In genomic region chr13:79936368-79937136, GRCh38 we compare ENCODE assay signal across 10 cellular contexts.
DNase-seq lines count a peak whose midpoint lies in the region; TF ChIP-seq lines count a peak whose summit lies in the region.
"Had no signal": no experiment of that assay in that cellular context is flagged by ENCODE, and none has a peak within 500 bp of the region (broad histone marks: within the 10 kb centered on the region; RNA-seq: fewer than 3 reads in every experiment).

No MANE protein-coding gene starts in this region.

- no peak for TF ChIP-seq EP300 in stomach (IDR thresholded peaks at IDR 0.05)

- H3K36me3 ChIP-seq in kidney epithelial cell (ENCODE audit: control insufficient read depth, insufficient read depth, low read length) (no peaks in the 10 kb centered on the region), stomach (no peaks in the 10 kb centered on the region)
- H3K36me3 ChIP-seq: cardiac muscle cell had no signal

- intact Hi-C loops in stomach (cut with DNase I; ENCODE audit: low total_unique reads) = no loop called here

- 48 to 60% (median 56%) methylated on average over 12 of the region's 12 CpGs for WGBS in stomach, 5 donors

- peaks cover 5 to 11% (median 5%) of the 10 kb centered on the region in 4 donors for H3K4me1 ChIP-seq in stomach

- DNase-seq in HK-2 (ENCODE audit: unreplicated experiment) (peak; percentile 66), cerebellar cortex (ENCODE audit: low spot score) (peak; percentile 87), kidney epithelial cell (ENCODE audit: low read depth) (peak; percentile 100), stomach (no peak), NCI-H1436 (lab: John Stamatoyannopoulos, UW) (no peak), SK-N-DZ (ENCODE audit: low spot score) (no peak)
- no peak for DNase-seq in stimulated activated CD4-positive, alpha-beta T cell treated with anti-CD3 and anti-CD28 coated beads, Interleukin-15, amount 100 ng/mL, for 24 hours
- DNase-seq in activated CD4-positive, alpha-beta T cell treated with anti-CD3 and anti-CD28 coated beads, Interleukin-2, amount 50 U/mL, for 4 hours = no peak
- DNase-seq: NCI-H510A treated with DMSO at 0.1 percent for 48 hours had no signal

- no peaks in the 10 kb centered on the region for H3K9me3 ChIP-seq in stomach

- no peak overlapping the region for H3K4me3 ChIP-seq in kidney epithelial cell (ENCODE audit: low read depth, low read length)
- H3K4me3 ChIP-seq in stomach = no peak overlapping the region
- H3K4me3 ChIP-seq: cardiac muscle cell had no signal

- H3K27me3 ChIP-seq in kidney epithelial cell (ENCODE audit: control insufficient read depth, insufficient read depth, low read length) (no peaks in the 10 kb centered on the region), stomach (no peaks in the 10 kb centered on the region)
- H3K27me3 ChIP-seq: cardiac muscle cell had no signal

- peak overlapping the region; percentile 1 to 75 (median 72) for H3K27ac ChIP-seq in stomach
- H3K27ac ChIP-seq: cardiac muscle cell had no signal

- TF ChIP-seq POLR2A in stomach (IDR thresholded peaks at IDR 0.05) = no peak

- no peak for TF ChIP-seq CTCF in kidney epithelial cell (IDR thresholded peaks at IDR 0.05; ENCODE audit: insufficient read depth, low read length, poor library complexity, severe bottlenecking)
- TF ChIP-seq CTCF in stomach (IDR thresholded peaks at IDR 0.05) = no peak

Comparison
In these comparisons a context has a peak if more than half of its experiments do, and no peak if none do; other contexts are left out.
1. DNase-seq: peak in HK-2 (single experiment), cerebellar cortex (single experiment) and kidney epithelial cell (single experiment); none in stomach (single experiment), NCI-H1436 (single experiment), SK-N-DZ (single experiment), stimulated activated CD4-positive, alpha-beta T cell treated with anti-CD3 and anti-CD28 coated beads, Interleukin-15, amount 100 ng/mL, for 24 hours (single experiment) and activated CD4-positive, alpha-beta T cell treated with anti-CD3 and anti-CD28 coated beads, Interleukin-2, amount 50 U/mL, for 4 hours (0 of 2).